ENCODE assay signal across 34 cellular contexts in the genomic region with DNA sequence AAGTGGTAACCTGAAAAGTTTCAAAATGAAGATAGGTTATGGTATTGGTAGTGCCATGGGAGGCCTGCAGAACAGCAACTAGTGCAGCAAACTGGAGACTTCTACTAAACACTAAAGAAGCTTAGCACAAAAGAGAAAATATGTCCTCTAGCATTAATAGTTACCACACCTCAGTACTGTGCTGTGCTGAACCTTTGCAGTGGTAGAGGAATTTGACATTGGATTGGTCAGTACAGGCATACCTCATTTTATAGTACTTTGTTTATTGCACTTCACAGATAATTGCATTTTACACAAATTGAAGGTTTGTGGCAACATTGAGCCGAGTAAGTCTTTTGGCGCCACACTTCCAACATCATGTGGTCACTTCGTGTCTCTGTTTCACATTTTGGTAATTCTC.
"Had no signal": no experiment of that assay in that cellular context is flagged by ENCODE, and none has a peak within 500 bp of the region (broad histone marks: within the 10 kb centered on the region; RNA-seq: fewer than 3 reads in every experiment).

No MANE protein-coding gene starts in this region.

- H3K27ac ChIP-seq: PC-9, RWPE1, VCaP had no signal

- H3K27me3 Mint-ChIP-seq: activated B cell treated with CpG ODN at 0.5 μM for 24 hours; activated CD4-positive, alpha-beta memory T cell treated with anti-CD3 and anti-CD28 coated beads for 36 hours; T-cell had no signal

- H3K27ac Mint-ChIP-seq: activated B cell treated with CpG ODN at 0.5 μM for 24 hours; activated CD4-positive, alpha-beta memory T cell treated with anti-CD3 and anti-CD28 coated beads for 36 hours; activated naive CD4-positive, alpha-beta T cell treated with anti-CD3 and anti-CD28 coated beads for 36 hours; activated naive CD4-positive, alpha-beta T cell treated with anti-CD3 and anti-CD28 coated beads, Interleukin-2, amount 50 U/mL, for 72 hours; activated T-helper 1 cell treated with anti-CD3 and anti-CD28 coated beads, Interleukin-12 subunit alpha, Interleukin-12 subunit beta, Interleukin-2, Interleukin-4 antibody, amounts not matched to agents 30 ng/mL and 10 ng/mL and 1 ng/mL, durations not matched to agents 14 hours and 24 hours and 36 hours; T-cell had no signal

- H3K4me3 ChIP-seq: PC-9 had no signal

- H3K4me3 Mint-ChIP-seq: activated B cell treated with CpG ODN at 0.5 μM for 24 hours; activated CD4-positive, alpha-beta memory T cell treated with anti-CD3 and anti-CD28 coated beads for 36 hours; activated naive CD4-positive, alpha-beta T cell treated with anti-CD3 and anti-CD28 coated beads for 36 hours; activated T-cell treated with anti-CD3 and anti-CD28 coated beads, Interleukin-2, amount 50 U/mL, for 4 hours; activated T-helper 1 cell treated with anti-CD3 and anti-CD28 coated beads, Interleukin-12 subunit alpha, Interleukin-12 subunit beta, Interleukin-2, Interleukin-4 antibody, amounts not matched to agents 30 ng/mL and 10 ng/mL and 1 ng/mL, durations not matched to agents 14 hours and 24 hours and 36 hours; T-cell had no signal

- H3K9me3 Mint-ChIP-seq: activated B cell treated with CpG ODN at 0.5 μM for 24 hours; activated CD4-positive, alpha-beta memory T cell treated with anti-CD3 and anti-CD28 coated beads for 36 hours; activated naive CD4-positive, alpha-beta T cell treated with anti-CD3 and anti-CD28 coated beads for 36 hours; activated naive CD4-positive, alpha-beta T cell treated with anti-CD3 and anti-CD28 coated beads, Interleukin-2, amount 50 U/mL, for 72 hours; activated T-cell treated with anti-CD3 and anti-CD28 coated beads, Interleukin-2, amount 50 U/mL, for 4 hours; activated T-helper 1 cell treated with anti-CD3 and anti-CD28 coated beads, Interleukin-12 subunit alpha, Interleukin-12 subunit beta, Interleukin-2, Interleukin-4 antibody, amounts not matched to agents 30 ng/mL and 10 ng/mL and 1 ng/mL, durations not matched to agents 14 hours and 24 hours and 36 hours; T-cell had no signal

- ATAC-seq: activated naive CD4-positive, alpha-beta T cell treated with anti-CD3 and anti-CD28 coated beads, Interleukin-2, amount 50 U/mL, for 72 hours; activated T-cell treated with anti-CD3 and anti-CD28 coated beads, Interleukin-2, amount 50 U/mL, for 4 hours; Right ventricle myocardium inferior; SK-N-SH treated with all-trans-retinoic acid at 6 μM for 48 hours; T-cell had no signal

- DNase-seq: activated B cell treated with CpG ODN at 0.5 μM for 24 hours; activated CD4-positive, alpha-beta memory T cell treated with anti-CD3 and anti-CD28 coated beads for 36 hours; activated CD4-positive, alpha-beta T cell treated with anti-CD3 and anti-CD28 coated beads for 4 hours; activated CD4-positive, alpha-beta T cell treated with anti-CD3 and anti-CD28 coated beads, Interleukin-2, amount 50 U/mL, for 1 hour; activated CD4-positive, CD25-positive, alpha-beta regulatory T cell treated with anti-CD3 and anti-CD28 coated beads, Interleukin-2, amount 50 U/mL, for 72 hours; activated CD8-positive, alpha-beta memory T cell treated with anti-CD3 and anti-CD28 coated beads, Interleukin-2, amount 50 U/mL, for 4 hours; activated gamma-delta T cell treated with Interleukin-2 at 50 U/mL for 16 hours; activated naive CD4-positive, alpha-beta T cell treated with anti-CD3 and anti-CD28 coated beads for 36 hours; activated T-cell treated with anti-CD3 and anti-CD28 coated beads for 4 hours; activated T-cell treated with anti-CD3 and anti-CD28 coated beads, Interleukin-2, amount 50 U/mL, for 4 hours; amniotic stem cell; aorta; cerebellar nuclear complex; Karpas-422; NCI-H1105; NCI-H1417 treated with DMSO at 0.1 percent for 48 hours; NCI-H1694; NCI-H1930; NCI-H2081 treated with DMSO at 0.1 percent for 48 hours; NCI-H345; NCI-H526; NCI-H748 treated with DMSO at 0.1 percent for 48 hours; NK-92 treated with Interleukin-12 subunit alpha and Interleukin-12 subunit beta, amount 100 ng/mL, for 24 hours; PC-9; SIG-M5; T-cell; T-helper 2 cell; T-helper 9 cell had no signal
